Comparison of ENCODE assay signal across 14 cellular contexts in the genomic region with DNA sequence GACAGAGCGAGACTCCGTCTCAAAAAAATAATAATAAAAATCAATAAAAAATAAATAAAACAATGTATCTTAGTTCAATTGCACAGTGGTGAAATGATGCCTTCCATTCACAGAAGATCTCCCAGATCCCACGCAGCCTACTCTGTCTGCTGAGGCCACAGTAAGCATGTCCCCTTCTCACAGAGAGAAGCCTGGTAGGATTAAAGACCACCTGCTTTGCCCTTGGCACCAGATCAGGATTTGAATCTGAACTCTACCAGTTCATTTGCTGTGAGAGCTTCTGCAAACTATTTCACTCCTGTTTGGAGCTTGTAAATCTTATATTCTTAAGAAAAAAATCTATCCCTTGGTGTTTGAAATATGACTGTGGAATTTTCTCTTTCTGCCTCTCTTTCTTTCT. TPM values are rescaled to one million over a fixed set of nuclear protein-coding genes. Genes with fewer than 3 reads are reported as not detected.
DNase-seq lines count a peak whose midpoint lies in the region; ATAC-seq and TF ChIP-seq lines count a peak whose summit lies in the region.
"Had no signal": no experiment of that assay in that cellular context is flagged by ENCODE, and none has a peak within 500 bp of the region (broad histone marks: within the 10 kb centered on the region; RNA-seq: fewer than 3 reads in every experiment).

No MANE protein-coding gene starts in this region.

- H3K27me3 Mint-ChIP-seq in brain (peaks cover 9% of the 10 kb centered on the region), neural crest cell (ENCODE audit: low read depth) (peaks cover 17% of the 10 kb centered on the region)

- H3K4me3 Mint-ChIP-seq in brain (peak overlapping the region in 3 of 5 experiments; percentile 17 to 76 (median 41)), neural crest cell (peak overlapping the region; percentile 88)
- H3K4me3 Mint-ChIP-seq: CD8-positive, alpha-beta T cell had no signal

- no peak for TF ChIP-seq CTCF in brain (conservative IDR thresholded peaks at IDR 0.05)
- no peak for TF ChIP-seq CTCF in neural crest cell (conservative IDR thresholded peaks at IDR 0.05)

- ATAC-seq in HG03095 (IDR thresholded peaks at IDR 0.05; ENCODE audit: unreplicated experiment): no peak
- no peak for ATAC-seq in GM21447 (IDR thresholded peaks at IDR 0.05; ENCODE audit: unreplicated experiment)
- ATAC-seq: A549; CD8-positive, alpha-beta T cell; GM12878 had no signal

- DNase-seq in NCI-H82 (lab: John Stamatoyannopoulos, UW) (peak; percentile 19), NCI-H82 treated with DMSO at 0.1 percent for 48 hours (lab: John Stamatoyannopoulos, UW; ENCODE audit: unreplicated experiment) (no peak), neural crest cell (ENCODE audit: low read depth, low spot score) (no peak), hypothalamus (lab: John Stamatoyannopoulos, UW) (no peak)
- DNase-seq: Calu3; CD8-positive, alpha-beta T cell; DMS79 treated with DMSO at 0.1 percent for 48 hours; GM23248 had no signal

- H3K9me3 Mint-ChIP-seq in brain (peaks cover 0 to 3% (median 0%) of the 10 kb centered on the region in 5 experiments), neural crest cell (no peaks in the 10 kb centered on the region)
- H3K9me3 Mint-ChIP-seq: CD14-positive monocyte; CD8-positive, alpha-beta T cell had no signal

- H3K36me3 Mint-ChIP-seq in brain: peaks cover 3% of the 10 kb centered on the region
- H3K36me3 Mint-ChIP-seq in neural crest cell (ENCODE audit: low read depth): no peaks in the 10 kb centered on the region
- H3K36me3 Mint-ChIP-seq: CD14-positive monocyte had no signal

- H3K27ac Mint-ChIP-seq in brain: no peak overlapping the region
- H3K27ac Mint-ChIP-seq in neural crest cell (ENCODE audit: unreplicated experiment): no peak overlapping the region
- H3K27ac Mint-ChIP-seq: CD14-positive monocyte; CD8-positive, alpha-beta T cell had no signal

- peaks cover 42% of the 10 kb centered on the region for H3K4me1 Mint-ChIP-seq in brain
- H3K4me1 Mint-ChIP-seq in neural crest cell: peaks cover 21% of the 10 kb centered on the region

RNA-seq across cellular contexts. Expression of gene SLC7A1, which starts 2.2 kb away (rescaled TPM):
- polyA plus RNA-seq in brain (ENCODE audit: insufficient read depth, low read depth, low replicate concordance): 46.7 TPM
- total RNA-seq in neural crest cell: 69.7 and 71.0 TPM in 2 replicates
